ENCODE assay signal across 22 cellular contexts in genomic region chr4:97370581-97370980, GRCh38.
"Had no signal": no experiment of that assay in that cellular context is flagged by ENCODE, and none has a peak within 500 bp of the region (broad histone marks: within the 10 kb centered on the region; RNA-seq: fewer than 3 reads in every experiment).

No MANE protein-coding gene starts in this region.

- H3K27ac ChIP-seq: breast epithelium, colonic mucosa, dorsolateral prefrontal cortex, epithelial cell of prostate, heart right ventricle, neural progenitor cell, sigmoid colon, uterus, VCaP had no signal

- H2AFZ ChIP-seq: neural progenitor cell had no signal

- H3K36me3 ChIP-seq: breast epithelium, colonic mucosa, heart right ventricle, neural progenitor cell, sigmoid colon, uterus had no signal

- H3K9me3 ChIP-seq: breast epithelium, colonic mucosa, uterus had no signal

- H3K4me3 ChIP-seq: breast epithelium, colonic mucosa, dorsolateral prefrontal cortex, heart right ventricle, lung, neural progenitor cell, sigmoid colon, smooth muscle cell, uterus had no signal

- H3K4me2 ChIP-seq: neural progenitor cell, smooth muscle cell had no signal

- H3K27me3 ChIP-seq: breast epithelium, colonic mucosa, dorsolateral prefrontal cortex, heart right ventricle, neural progenitor cell, sigmoid colon, uterus had no signal

- H3K4me1 ChIP-seq: breast epithelium, colonic mucosa, heart right ventricle, neural progenitor cell, sigmoid colon, uterus had no signal

- DNase-seq: activated CD4-positive, alpha-beta T cell treated with anti-CD3 and anti-CD28 coated beads, Interleukin-2, amount 10 ng/mL, durations not matched to agents 7 days and 5 days; activated CD8-positive, alpha-beta T cell treated with anti-CD3 and anti-CD28 coated beads, Interleukin-2, amount 10 ng/mL, durations not matched to agents 7 days and 5 days; activated gamma-delta T cell; anterior cingulate cortex; colonic mucosa; dorsolateral prefrontal cortex; heart right ventricle; naive thymus-derived CD8-positive, alpha-beta T cell; retina; sigmoid colon; stimulated activated CD4-positive, alpha-beta T cell treated with anti-CD3 and anti-CD28 coated beads, Interleukin-2, amount 100 ng/mL, for 48 hours; stimulated activated CD8-positive, alpha-beta memory T cell treated with anti-CD3 and anti-CD28 coated beads, Interleukin-4, amount 100 ng/mL, for 48 hours; stimulated activated naive B cell treated with anti-CD40 and anti-IgM and Interleukin-4, amounts not matched to agents 10 μg/mL and 1 μg/mL and 100 μg/mL, for 72 hours; T-helper 17 cell; trophoblast cell; uterus had no signal
